In the genomic region with DNA sequence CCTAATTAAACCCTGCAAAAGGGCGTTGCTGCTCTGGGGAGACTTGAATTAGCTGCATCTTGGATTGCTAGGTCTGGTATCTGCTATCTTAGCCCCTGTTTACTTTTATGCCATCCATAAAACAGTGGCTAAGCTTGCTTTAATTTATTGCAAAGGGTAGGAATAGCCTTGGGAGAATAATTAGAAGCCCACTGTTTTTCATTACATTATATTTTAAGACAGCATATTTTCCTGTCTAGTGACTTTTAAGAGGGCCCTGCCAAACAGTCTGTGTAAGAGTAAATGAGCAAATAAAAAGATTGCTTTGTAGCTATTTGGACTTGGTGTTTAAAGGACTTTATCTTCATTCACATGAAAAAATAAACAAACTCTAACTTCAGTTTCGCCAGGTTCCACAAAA, we compare ENCODE assay signal across 22 cellular contexts. TPM values are rescaled to one million over a fixed set of nuclear protein-coding genes. Genes with fewer than 3 reads are reported as not detected.
"Had no signal": no experiment of that assay in that cellular context is flagged by ENCODE, and none has a peak within 500 bp of the region (broad histone marks: within the 10 kb centered on the region; RNA-seq: fewer than 3 reads in every experiment).

No MANE protein-coding gene starts in this region.

- DNase-seq: dorsolateral prefrontal cortex; effector CD4-positive, alpha-beta T cell; foreskin fibroblast; gastrocnemius medialis; head of caudate nucleus; kidney; mucosa of descending colon; naive B cell; pancreas; stimulated activated CD4-positive, alpha-beta T cell treated with anti-CD3 and anti-CD28 coated beads, Interleukin-2, amount 100 ng/mL, for 24 hours; stimulated activated CD4-positive, alpha-beta T cell treated with anti-CD3 and anti-CD28 coated beads, Interleukin-4, amount 100 ng/mL, for 24 hours; stimulated activated naive CD4-positive, alpha-beta T cell treated with Interleukin-2 at 50 U/mL for 16 hours; stomach; thyroid gland; trophoblast cell had no signal

- H3K27me3 ChIP-seq: gastrocnemius medialis, neutrophil, pancreas, stomach, thyroid gland, vagina had no signal

- ATAC-seq: gastrocnemius medialis; left lobe of liver; mucosa of descending colon; natural killer cell treated with Interleukin-12 subunit alpha and Interleukin-12 subunit beta and Interleukin-15 and Interleukin-18, amount 100 ng/mL, for 72 hours; pancreas; sciatic nerve; stimulated activated effector memory CD8-positive, alpha-beta T cell treated with anti-CD3 and anti-CD28 coated beads, Interleukin-12 subunit alpha, Interleukin-12 subunit beta, amount 100 ng/mL, for 72 hours had no signal

- H3K36me3 ChIP-seq: gastrocnemius medialis, neutrophil, pancreas, stomach, thyroid gland, vagina had no signal

- H3K4me3 ChIP-seq: dorsolateral prefrontal cortex, gastrocnemius medialis, lung, mucosa of descending colon, pancreas, stomach, thyroid gland, vagina had no signal

- H3K9me3 ChIP-seq: gastrocnemius medialis, mucosa of descending colon, neutrophil, pancreas, thyroid gland, vagina had no signal

- H3K27ac ChIP-seq: dorsolateral prefrontal cortex, gastrocnemius medialis, neutrophil, pancreas, stomach, thyroid gland, vagina had no signal

- H3K4me1 ChIP-seq: gastrocnemius medialis, pancreas, stomach, vagina had no signal

RNA-seq across cellular contexts. Expression of a gene that starts 17.4 kb away (rescaled TPM):
- total RNA-seq: natural killer cell treated with Interleukin-12 subunit alpha and Interleukin-12 subunit beta and Interleukin-15 and Interleukin-18, amount 100 ng/mL, for 72 hours had no signal

RNA-seq across cellular contexts. Expression of a gene that starts 41.2 kb away (rescaled TPM):
- total RNA-seq: natural killer cell treated with Interleukin-12 subunit alpha and Interleukin-12 subunit beta and Interleukin-15 and Interleukin-18, amount 100 ng/mL, for 72 hours had no signal
